Comparison of ENCODE assay signal across 16 cellular contexts in genomic region chr16:58009856-58010416, GRCh38. TPM values are rescaled to one million over a fixed set of nuclear protein-coding genes. Genes with fewer than 3 reads are reported as not detected.
"Had no signal": no experiment of that assay in that cellular context is flagged by ENCODE, and none has a peak within 500 bp of the region (broad histone marks: within the 10 kb centered on the region; RNA-seq: fewer than 3 reads in every experiment).

No MANE protein-coding gene starts in this region.

- H3K9me3 Mint-ChIP-seq: stimulated activated naive CD8-positive, alpha-beta T cell treated with anti-CD3 and anti-CD28 coated beads, Interleukin-15, Interleukin-2, amounts not matched to agents 100 ng/mL and 50 ng/mL, for 24 hours; T-helper 2 cell treated with Interferon-gamma antibody and Interleukin-4, amounts not matched to agents 5 μg/mL and 100 μg/mL, for 36 hours had no signal

- H3K4me3 Mint-ChIP-seq: activated CD4-positive, alpha-beta T cell treated with anti-CD3 and anti-CD28 coated beads, Interleukin-2, amount 10 ng/mL, durations not matched to agents 7 days and 5 days; stimulated activated naive CD8-positive, alpha-beta T cell treated with anti-CD3 and anti-CD28 coated beads, Interleukin-15, Interleukin-2, amounts not matched to agents 100 ng/mL and 50 ng/mL, for 24 hours; T-helper 2 cell treated with Interferon-gamma antibody and Interleukin-4, amounts not matched to agents 5 μg/mL and 100 μg/mL, for 36 hours had no signal

- H3K27ac Mint-ChIP-seq: activated CD4-positive, alpha-beta T cell treated with anti-CD3 and anti-CD28 coated beads, Interleukin-2, amount 10 ng/mL, durations not matched to agents 7 days and 5 days; stimulated activated naive CD8-positive, alpha-beta T cell treated with anti-CD3 and anti-CD28 coated beads, Interleukin-15, Interleukin-2, amounts not matched to agents 100 ng/mL and 50 ng/mL, for 24 hours; T-helper 2 cell treated with Interferon-gamma antibody and Interleukin-4, amounts not matched to agents 5 μg/mL and 100 μg/mL, for 36 hours had no signal

- H3K27me3 ChIP-seq: ascending aorta, breast epithelium, right lobe of liver, suprapubic skin had no signal

- H3K4me2 ChIP-seq: smooth muscle cell had no signal

- H3K9me3 ChIP-seq: ascending aorta, breast epithelium, prostate gland, right lobe of liver, suprapubic skin had no signal

- H3K27ac ChIP-seq: ascending aorta, breast epithelium, prostate gland, right lobe of liver, suprapubic skin had no signal

- DNase-seq: activated CD4-positive, alpha-beta T cell treated with anti-CD3 and anti-CD28 coated beads, Interleukin-2, amount 10 ng/mL, durations not matched to agents 7 days and 5 days; activated CD8-positive, alpha-beta memory T cell treated with anti-CD3 and anti-CD28 coated beads for 24 hours; activated naive CD4-positive, alpha-beta T cell treated with Interleukin-2 at 50 U/mL for 16 hours; hippocampal formation; mammary epithelial cell; right lobe of liver; trophoblast cell had no signal

- H3K4me1 ChIP-seq: breast epithelium, prostate gland had no signal

- H3K36me3 ChIP-seq: breast epithelium had no signal

- H3K4me3 ChIP-seq: ascending aorta, breast epithelium, prostate gland, right lobe of liver, smooth muscle cell, suprapubic skin had no signal

- H3K4me1 Mint-ChIP-seq: activated CD4-positive, alpha-beta T cell treated with anti-CD3 and anti-CD28 coated beads, Interleukin-2, amount 10 ng/mL, durations not matched to agents 7 days and 5 days had no signal

- ATAC-seq: esophagus mucosa, right lobe of liver had no signal

- H3K27me3 Mint-ChIP-seq: activated CD4-positive, alpha-beta T cell treated with anti-CD3 and anti-CD28 coated beads, Interleukin-2, amount 10 ng/mL, durations not matched to agents 7 days and 5 days; stimulated activated naive CD8-positive, alpha-beta T cell treated with anti-CD3 and anti-CD28 coated beads, Interleukin-15, Interleukin-2, amounts not matched to agents 100 ng/mL and 50 ng/mL, for 24 hours had no signal

RNA-seq across cellular contexts. Expression of gene CNGB1, which starts 39.0 kb away (rescaled TPM):
- total RNA-seq: activated CD4-positive, alpha-beta T cell treated with anti-CD3 and anti-CD28 coated beads, Interleukin-2, amount 10 ng/mL, durations not matched to agents 7 days and 5 days; ascending aorta; breast epithelium; omental fat pad; right lobe of liver; smooth muscle cell had no signal
- polyA plus RNA-seq: smooth muscle cell had no signal
